1 cellular context compared by ENCODE assay signal in the genomic region with DNA sequence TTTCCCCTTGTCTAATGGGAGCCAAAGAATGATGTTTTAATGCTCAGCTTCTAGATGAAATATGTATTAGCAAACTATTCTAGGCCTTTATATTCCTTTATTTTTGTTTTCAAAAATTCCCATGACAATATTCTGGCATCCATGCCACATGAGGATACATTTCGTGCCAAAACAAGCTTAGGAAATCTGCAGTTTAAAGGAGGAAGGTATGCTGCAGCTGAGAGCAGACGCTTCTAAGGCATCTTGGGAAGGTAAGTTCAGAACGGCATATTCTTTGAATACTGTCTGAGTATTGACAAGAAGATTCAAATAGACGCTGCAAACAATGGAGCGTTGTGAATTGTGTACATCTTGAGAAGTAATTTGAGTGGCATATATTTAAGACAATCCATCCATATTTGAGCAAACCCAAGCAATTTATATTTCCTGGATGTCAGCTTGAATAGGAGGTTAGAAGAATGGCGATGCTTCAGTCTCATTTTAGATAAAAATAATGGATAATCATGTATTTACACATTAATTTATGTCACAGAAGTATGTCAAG.
TF ChIP-seq lines count a peak whose summit lies in the region.

No MANE protein-coding gene starts in this region.

TF ChIP-seq in K562, 482 proteins besides CTCF, POLR2A, EP300 and RAD21 (continued from another document):
- TF ChIP-seq, protein P1, sequence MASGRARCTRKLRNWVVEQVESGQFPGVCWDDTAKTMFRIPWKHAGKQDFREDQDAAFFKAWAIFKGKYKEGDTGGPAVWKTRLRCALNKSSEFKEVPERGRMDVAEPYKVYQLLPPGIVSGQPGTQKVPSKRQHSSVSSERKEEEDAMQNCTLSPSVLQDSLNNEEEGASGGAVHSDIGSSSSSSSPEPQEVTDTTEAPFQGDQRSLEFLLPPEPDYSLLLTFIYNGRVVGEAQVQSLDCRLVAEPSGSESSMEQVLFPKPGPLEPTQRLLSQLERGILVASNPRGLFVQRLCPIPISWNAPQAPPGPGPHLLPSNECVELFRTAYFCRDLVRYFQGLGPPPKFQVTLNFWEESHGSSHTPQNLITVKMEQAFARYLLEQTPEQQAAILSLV (tag; IDR thresholded peaks at IDR 0.05) = no peak
- no peak for TF ChIP-seq ZNF764 (CRISPR knock-in tag; IDR thresholded peaks at IDR 0.05; ENCODE audit: low read depth)
- TF ChIP-seq KLF6 (CRISPR knock-in tag; IDR thresholded peaks at IDR 0.05; ENCODE audit: borderline replicate concordance) = no peak
- no peak for TF ChIP-seq ZFP30 (CRISPR knock-in tag; IDR thresholded peaks at IDR 0.05; ENCODE audit: borderline replicate concordance)
- no peak for TF ChIP-seq KDM2B (CRISPR knock-in tag; IDR thresholded peaks at IDR 0.05)
- TF ChIP-seq GTF2A2 (tag; IDR thresholded peaks at IDR 0.05) = no peak
- no peak for TF ChIP-seq POLR2G (IDR thresholded peaks at IDR 0.05; ENCODE audit: low read depth, low read length)
